Comparison of ENCODE assay signal across 9 cellular contexts in genomic region chr10:3779146-3779707, GRCh38. TPM values are rescaled to one million over a fixed set of nuclear protein-coding genes. Genes with fewer than 3 reads are reported as not detected.
A peak's percentile ranks its signal among the peaks of the same experiment; 100 is the strongest.
DNase-seq lines count a peak whose midpoint lies in the region; ATAC-seq and TF ChIP-seq lines count a peak whose summit lies in the region.
"Had no signal": no experiment of that assay in that cellular context is flagged by ENCODE, and none has a peak within 500 bp of the region (broad histone marks: within the 10 kb centered on the region; RNA-seq: fewer than 3 reads in every experiment).

No MANE protein-coding gene starts in this region.

- H3K27me3 ChIP-seq in esophagus squamous epithelium, result no peaks in the 10 kb centered on the region
- no peaks in the 10 kb centered on the region for H3K27me3 ChIP-seq in ovary

- POLR2A ChIA-PET in activated B cell treated with CpG ODN at 0.5 μM for 24 hours (lab: Charles Lee), result interaction anchor here (0.7 to 1.3 kb wide), 3 partner anchors 14 to 73 kb away, joined by 3 to 5 read pairs (median 3); no protein-coding TSS in a partner anchor

- H3K27me3 Mint-ChIP-seq in activated B cell treated with CpG ODN at 0.5 μM for 24 hours, result no peaks in the 10 kb centered on the region

- no peak for TF ChIP-seq CTCF in activated B cell treated with CpG ODN at 0.5 μM for 24 hours (IDR thresholded peaks at IDR 0.05)
- no peak for TF ChIP-seq CTCF in esophagus squamous epithelium (IDR thresholded peaks at IDR 0.05)
- no peak for TF ChIP-seq CTCF in ovary (IDR thresholded peaks at IDR 0.05)

- CTCF ChIA-PET in activated B cell treated with CpG ODN at 0.5 μM for 24 hours (lab: Charles Lee), result interaction anchor here (0.9 kb wide), 1 partner anchor 112 kb away, joined by 3 read pairs; no protein-coding TSS in a partner anchor

- no peaks in the 10 kb centered on the region for H3K9me3 Mint-ChIP-seq in activated B cell treated with CpG ODN at 0.5 μM for 24 hours

- H3K4me3 Mint-ChIP-seq in activated B cell treated with CpG ODN at 0.5 μM for 24 hours, result peak overlapping the region; percentile 15

- TF ChIP-seq POLR2A in esophagus squamous epithelium (IDR thresholded peaks at IDR 0.05), result no peak
- TF ChIP-seq POLR2A in ovary (IDR thresholded peaks at IDR 0.05), result no peak

- H3K36me3 ChIP-seq in esophagus squamous epithelium (peaks cover 18 to 73% (median 42%) of the 10 kb centered on the region in 3 donors), ovary (no peaks in the 10 kb centered on the region)

- H3K27ac Mint-ChIP-seq in activated B cell treated with CpG ODN at 0.5 μM for 24 hours, result peak overlapping the region; percentile 36

- H3K9me3 ChIP-seq in esophagus squamous epithelium, result no peaks in the 10 kb centered on the region
- H3K9me3 ChIP-seq in ovary, result no peaks in the 10 kb centered on the region

- no peak for ATAC-seq in activated B cell treated with CpG ODN at 0.5 μM for 24 hours (ENCODE audit: low read depth)
- ATAC-seq in HG03135 (IDR thresholded peaks at IDR 0.05; ENCODE audit: unreplicated experiment), result no peak
- ATAC-seq in GM18861 (IDR thresholded peaks at IDR 0.05; ENCODE audit: unreplicated experiment), result no peak

- H3K4me1 ChIP-seq in esophagus squamous epithelium, result peaks cover 55 to 80% (median 64%) of the 10 kb centered on the region in 3 donors
- H3K4me1 ChIP-seq in ovary (ENCODE audit: insufficient read depth), result peaks cover 18% of the 10 kb centered on the region

- no peak for TF ChIP-seq EP300 in ovary (IDR thresholded peaks at IDR 0.05)

- 42 to 72% methylated on average over 1 to 9 of the region's 14 CpGs for WGBS in esophagus squamous epithelium, 2 donors
- WGBS in ovary, 3 donors, result 72 to 81% (median 79%) methylated on average over 14 of the region's 14 CpGs

- H3K4me3 ChIP-seq in esophagus squamous epithelium, result peak overlapping the region; percentile 4 to 99 (median 76)
- H3K4me3 ChIP-seq in ovary, result peak overlapping the region; percentile 3

- intact Hi-C loops in activated B cell treated with CpG ODN at 0.5 μM for 24 hours (cut with micrococcal nuclease) (no loop called here), esophagus squamous epithelium (cut with DNase I) (loop anchor here (10.0 kb wide), 1 partner anchor 294 kb away; no protein-coding TSS in a partner anchor), ovary (cut with DNase I) (loop anchor here in 1 of 4 donors (10.0 kb wide), 1 partner anchor 534 kb away; no protein-coding TSS in a partner anchor)

- H3K27ac ChIP-seq in esophagus squamous epithelium, result peak overlapping the region; percentile 99 to 100 (median 100)
- H3K27ac ChIP-seq in ovary, result no peak overlapping the region

- DNase-seq in EH (ENCODE audit: low read depth) (peak; percentile 42), activated B cell treated with CpG ODN at 0.5 μM for 24 hours (no peak), esophagus squamous epithelium (lab: John Stamatoyannopoulos, UW) (no peak), ovary (peak in 1 of 5 donors; percentile 4), NCI-H446 (lab: John Stamatoyannopoulos, UW) (no peak)
- DNase-seq in stimulated activated CD4-positive, alpha-beta T cell treated with anti-CD3 and anti-CD28 coated beads, Interleukin-12 subunit alpha, Interleukin-12 subunit beta, amount 100 ng/mL, for 4 hours, result no peak
- DNase-seq: activated CD4-positive, CD25-positive, alpha-beta regulatory T cell had no signal

- peaks cover 70% of the 10 kb centered on the region for H3K4me1 Mint-ChIP-seq in activated B cell treated with CpG ODN at 0.5 μM for 24 hours

- peaks cover 95% of the 10 kb centered on the region for H3K36me3 Mint-ChIP-seq in activated B cell treated with CpG ODN at 0.5 μM for 24 hours (ENCODE audit: low read depth)

RNA-seq across cellular contexts. Expression of gene KLF6, which starts 5.8 kb away (rescaled TPM):
- total RNA-seq in activated B cell treated with CpG ODN at 0.5 μM for 24 hours (134 and 151 TPM in 2 replicates), esophagus squamous epithelium (10 to 100 TPM; 39.6 to 91.2 (median 74.2) TPM), ovary (100 to 1,000 TPM in 3 of 7 donors, 10 to 100 TPM in 4; 53.7 to 178 (median 97.3) TPM)
- polyA plus RNA-seq in ovary, result 10 to 100 TPM; 45.4 to 79.0 TPM

Comparison
In these comparisons a context has a peak if more than half of its experiments do, and no peak if none do; other contexts are left out.
1. H3K27ac ChIP-seq: peak in esophagus squamous epithelium (4 of 4); none in ovary (0 of 2).